2 cellular contexts compared by ENCODE assay signal in genomic region chr21:38147391-38147790, GRCh38.
TF ChIP-seq lines count a peak whose summit lies in the region.

No MANE protein-coding gene starts in this region.

TF ChIP-seq in A549, 52 proteins besides CTCF, POLR2A, EP300 and RAD21 (continued from another document):
- TF ChIP-seq USF2 (IDR thresholded peaks at IDR 0.05) (no peak), ZSCAN20 (CRISPR knock-in tag; IDR thresholded peaks at IDR 0.05) (no peak), FOSB (CRISPR knock-in tag; IDR thresholded peaks at IDR 0.05) (no peak)

TF ChIP-seq in IMR-90, 13 proteins besides CTCF, POLR2A, EP300 and RAD21 (continued from another document):
- TF ChIP-seq CHD1 (IDR thresholded peaks at IDR 0.05; ENCODE audit: low read depth, low read length) (no peak), USF2 (IDR thresholded peaks at IDR 0.05; ENCODE audit: low read depth, low read length) (no peak), FOS (IDR thresholded peaks at IDR 0.05; ENCODE audit: low read depth, low read length) (no peak), BHLHE40 (IDR thresholded peaks at IDR 0.05; ENCODE audit: low read depth, low read length) (no peak), SMC3 (IDR thresholded peaks at IDR 0.05; ENCODE audit: low read depth, low read length) (no peak), RFX5 (IDR thresholded peaks at IDR 0.05; ENCODE audit: low read depth, low read length) (no peak), ELK1 (IDR thresholded peaks at IDR 0.05; ENCODE audit: borderline replicate concordance, low read depth, low read length) (no peak)
TF ChIP-seq in IMR-90: peak in this region for 0.
